ENCODE assay signal across 8 cellular contexts in the genomic region with DNA sequence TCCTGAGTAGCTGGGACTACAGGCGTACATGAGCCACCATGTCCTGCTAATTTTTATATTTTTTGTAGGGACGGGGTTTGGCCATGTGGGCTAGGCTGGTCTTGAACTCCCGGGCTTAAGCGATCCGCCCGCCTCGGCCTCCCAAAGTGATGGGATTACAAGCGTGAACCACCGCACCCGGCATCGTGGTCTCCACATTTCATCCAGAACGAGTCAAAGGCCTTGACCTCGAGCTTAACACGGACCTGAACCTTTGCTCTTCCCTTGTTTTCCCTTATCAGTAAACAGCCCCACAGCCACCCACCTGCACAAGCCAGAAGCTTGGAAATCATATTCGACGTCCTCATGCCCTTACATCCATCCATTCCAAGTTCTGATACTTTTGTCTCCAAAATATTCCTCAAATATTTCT. TPM values are rescaled to one million over a fixed set of nuclear protein-coding genes. Genes with fewer than 3 reads are reported as not detected.
DNase-seq lines count a peak whose midpoint lies in the region; ATAC-seq and TF ChIP-seq lines count a peak whose summit lies in the region.

No MANE protein-coding gene starts in this region.

- no peaks in the 10 kb centered on the region for H3K27me3 ChIP-seq in iPS DF 6.9 (ENCODE audit: control insufficient read depth, insufficient read depth, low read length)
- no peaks in the 10 kb centered on the region for H3K27me3 ChIP-seq in spleen (replicated peaks in 1 of 7)

- TF ChIP-seq CTCF in spleen (IDR thresholded peaks at IDR 0.05 in 8 of 11, conservative IDR thresholded peaks at IDR 0.05 in 3 of 11): no peak

- intact Hi-C loops in spleen (cut with DNase I; ENCODE audit: low total_unique reads): no loop called here

- H3K27ac Mint-ChIP-seq in activated CD4-positive, alpha-beta memory T cell treated with anti-CD3 and anti-CD28 coated beads, Interleukin-2, amount 10 ng/mL, durations not matched to agents 7 days and 5 days: peak overlapping the region; percentile 98

- H3K27ac ChIP-seq in iPS DF 6.9 (ENCODE audit: low read length) (no peak overlapping the region), spleen (peak overlapping the region in 6 of 8 donors; percentile 92 to 98 (median 94))

- H3K4me3 Mint-ChIP-seq in activated CD4-positive, alpha-beta memory T cell treated with anti-CD3 and anti-CD28 coated beads, Interleukin-2, amount 10 ng/mL, durations not matched to agents 7 days and 5 days: peak overlapping the region; percentile 99

- no peak for TF ChIP-seq POLR2A in spleen (IDR thresholded peaks at IDR 0.05)

- ATAC-seq in HG03469 (IDR thresholded peaks at IDR 0.05; ENCODE audit: unreplicated experiment): no peak

- peaks cover 14% of the 10 kb centered on the region for H3K36me3 Mint-ChIP-seq in activated CD4-positive, alpha-beta memory T cell treated with anti-CD3 and anti-CD28 coated beads, Interleukin-2, amount 10 ng/mL, durations not matched to agents 7 days and 5 days (ENCODE audit: low read depth)

- no peaks in the 10 kb centered on the region for H3K4me1 ChIP-seq in iPS DF 6.9 (ENCODE audit: control insufficient read depth, insufficient read depth, low read length)
- peaks cover 18 to 66% (median 48%) of the 10 kb centered on the region in 6 donors for H3K4me1 ChIP-seq in spleen

- DNase-seq in NCI-H146 (lab: John Stamatoyannopoulos, UW): peak; percentile 35
- DNase-seq in NCI-H146 treated with DMSO at 0.1 percent for 48 hours (lab: John Stamatoyannopoulos, UW; ENCODE audit: unreplicated experiment): no peak
- DNase-seq in activated CD4-positive, alpha-beta memory T cell treated with anti-CD3 and anti-CD28 coated beads, Interleukin-2, amount 10 ng/mL, durations not matched to agents 7 days and 5 days: no peak
- no peak for DNase-seq in iPS DF 6.9 (ENCODE audit: low read depth, low spot score)
- DNase-seq in spleen: peak; percentile 80
- no peak for DNase-seq in OCI-M2 (lab: John Stamatoyannopoulos, UW; ENCODE audit: unreplicated experiment)
- DNase-seq in OCI-M1 (lab: John Stamatoyannopoulos, UW): no peak

- H3K4me3 ChIP-seq in iPS DF 6.9 (ENCODE audit: low read length) (peak overlapping the region; percentile 68; the same call in 1 of the 2 replicates), spleen (peak overlapping the region in 6 of 8 donors; percentile 83 to 100 (median 96))

- H3K36me3 ChIP-seq in iPS DF 6.9 (ENCODE audit: control insufficient read depth, insufficient read depth, low read length) (no peaks in the 10 kb centered on the region), spleen (peaks cover 0 to 13% (median 0%) of the 10 kb centered on the region in 6 donors)

- H3K9me3 ChIP-seq in iPS DF 6.9 (ENCODE audit: control insufficient read depth, insufficient read depth, low read length): no peaks in the 10 kb centered on the region
- no peaks in the 10 kb centered on the region for H3K9me3 ChIP-seq in spleen

- WGBS in iPS DF 6.9 (ENCODE audit: insufficient coverage, insufficient read length): no CpG with 5 or more reads among the region's 16 CpGs
- 86 to 94% (median 89%) methylated on average over 16 of the region's 16 CpGs for WGBS in spleen, 5 donors

- H3K4me1 Mint-ChIP-seq in activated CD4-positive, alpha-beta memory T cell treated with anti-CD3 and anti-CD28 coated beads, Interleukin-2, amount 10 ng/mL, durations not matched to agents 7 days and 5 days: peaks cover 50% of the 10 kb centered on the region

- POLR2A ChIA-PET in activated CD4-positive, alpha-beta memory T cell treated with anti-CD3 and anti-CD28 coated beads, Interleukin-2, amount 10 ng/mL, durations not matched to agents 7 days and 5 days (lab: Charles Lee): interaction anchor here (0.7 to 1.5 kb wide), 3 partner anchors 17 to 445 kb away, joined by 3 to 8 read pairs (median 3); no protein-coding TSS in a partner anchor

- CTCF ChIA-PET in activated CD4-positive, alpha-beta memory T cell treated with anti-CD3 and anti-CD28 coated beads, Interleukin-2, amount 10 ng/mL, durations not matched to agents 7 days and 5 days (lab: Charles Lee): interaction anchor here (1.3 kb wide), 1 partner anchor 14 kb away, joined by 3 read pairs; no protein-coding TSS in a partner anchor

- no peaks in the 10 kb centered on the region for H3K27me3 Mint-ChIP-seq in activated CD4-positive, alpha-beta memory T cell treated with anti-CD3 and anti-CD28 coated beads, Interleukin-2, amount 10 ng/mL, durations not matched to agents 7 days and 5 days

- H3K9me3 Mint-ChIP-seq in activated CD4-positive, alpha-beta memory T cell treated with anti-CD3 and anti-CD28 coated beads, Interleukin-2, amount 10 ng/mL, durations not matched to agents 7 days and 5 days: no peaks in the 10 kb centered on the region

RNA-seq across cellular contexts. Expression of a gene that starts 1.3 kb away (rescaled TPM):
- 10 to 100 TPM; 26.8 to 28.7 TPM for total RNA-seq in activated CD4-positive, alpha-beta memory T cell treated with anti-CD3 and anti-CD28 coated beads, Interleukin-2, amount 10 ng/mL, durations not matched to agents 7 days and 5 days
- total RNA-seq in spleen: 100 to 1,000 TPM in 1 of 7 donors, 10 to 100 TPM in 6; 27.8 to 195 (median 49.8) TPM
- 10 to 100 TPM in 1 of 3 donors, 1 to 10 TPM in 2; 5.0 to 19.1 (median 8.0) TPM for polyA plus RNA-seq in spleen

Comparison
In these comparisons a context has a peak if more than half of its experiments do, and no peak if none do; other contexts are left out.
1. DNase-seq: peak in NCI-H146 (single experiment) and spleen (single experiment); none in NCI-H146 treated with DMSO at 0.1 percent for 48 hours (single experiment), activated CD4-positive, alpha-beta memory T cell treated with anti-CD3 and anti-CD28 coated beads, Interleukin-2, amount 10 ng/mL, durations not matched to agents 7 days and 5 days (single experiment), iPS DF 6.9 (single experiment), OCI-M2 (single experiment) and OCI-M1 (single experiment).